9 cellular contexts compared by ENCODE assay signal in the genomic region with DNA sequence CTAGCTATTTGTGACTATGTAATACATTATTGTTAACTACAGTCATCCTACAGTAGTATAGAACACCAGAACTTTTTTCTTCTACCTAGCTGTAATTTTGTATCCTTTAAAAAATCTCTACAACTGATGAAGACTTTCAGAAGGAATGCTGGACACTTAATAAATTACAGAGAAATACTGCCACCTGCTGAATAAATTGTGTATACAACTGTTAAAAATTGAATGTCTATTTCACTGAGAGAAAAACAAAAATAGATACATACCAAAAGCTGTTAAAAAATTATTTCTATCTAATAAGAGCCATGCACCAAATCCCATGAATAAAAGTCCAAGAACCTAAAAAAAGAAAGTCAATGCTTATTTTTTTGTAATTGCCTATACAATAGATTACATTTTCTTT. TPM values are rescaled to one million over a fixed set of nuclear protein-coding genes. Genes with fewer than 3 reads are reported as not detected.
DNase-seq lines count a peak whose midpoint lies in the region; ATAC-seq and TF ChIP-seq lines count a peak whose summit lies in the region.
"Had no signal": no experiment of that assay in that cellular context is flagged by ENCODE, and none has a peak within 500 bp of the region (broad histone marks: within the 10 kb centered on the region; RNA-seq: fewer than 3 reads in every experiment).

No MANE protein-coding gene starts in this region.

- intact Hi-C loops in activated CD8-positive, alpha-beta T cell treated with anti-CD3 and anti-CD28 coated beads for 36 hours (cut with micrococcal nuclease) = loop anchor here (1.0 kb wide), 1 partner anchor 155 kb away; no protein-coding TSS in a partner anchor

- H3K27me3 ChIP-seq in liver (ENCODE audit: control insufficient read depth in 4 of 4, insufficient read depth in 4 of 4, low read length in 3 of 4) = peaks cover 0 to 9% (median 1%) of the 10 kb centered on the region in 4 donors

- H3K36me3 Mint-ChIP-seq in activated CD8-positive, alpha-beta T cell treated with anti-CD3 and anti-CD28 coated beads for 36 hours (ENCODE audit: low read depth) = no peaks in the 10 kb centered on the region
- no peaks in the 10 kb centered on the region for H3K36me3 Mint-ChIP-seq in activated CD8-positive, alpha-beta T cell treated with anti-CD3 and anti-CD28 coated beads, Interleukin-2, amount 10 ng/mL, durations not matched to agents 7 days and 5 days (ENCODE audit: low read depth)
- H3K36me3 Mint-ChIP-seq: naive thymus-derived CD4-positive, alpha-beta T cell had no signal

- no peaks in the 10 kb centered on the region for H3K9me3 Mint-ChIP-seq in activated CD8-positive, alpha-beta T cell treated with anti-CD3 and anti-CD28 coated beads for 36 hours
- H3K9me3 Mint-ChIP-seq in activated CD8-positive, alpha-beta T cell treated with anti-CD3 and anti-CD28 coated beads, Interleukin-2, amount 10 ng/mL, durations not matched to agents 7 days and 5 days (ENCODE audit: insufficient read depth) = no peaks in the 10 kb centered on the region

- H3K27ac Mint-ChIP-seq in activated CD8-positive, alpha-beta T cell treated with anti-CD3 and anti-CD28 coated beads for 36 hours = no peak overlapping the region
- H3K27ac Mint-ChIP-seq in activated CD8-positive, alpha-beta T cell treated with anti-CD3 and anti-CD28 coated beads, Interleukin-2, amount 10 ng/mL, durations not matched to agents 7 days and 5 days = no peak overlapping the region
- H3K27ac Mint-ChIP-seq: naive thymus-derived CD4-positive, alpha-beta T cell had no signal

- DNase-seq in activated CD8-positive, alpha-beta T cell treated with anti-CD3 and anti-CD28 coated beads for 36 hours = no peak
- DNase-seq in activated CD8-positive, alpha-beta T cell treated with anti-CD3 and anti-CD28 coated beads, Interleukin-2, amount 10 ng/mL, durations not matched to agents 7 days and 5 days = no peak
- DNase-seq in NCI-H146 treated with DMSO at 0.1 percent for 48 hours (lab: John Stamatoyannopoulos, UW; ENCODE audit: unreplicated experiment) (peak; percentile 36), amniotic epithelial cell (ENCODE audit: low read depth) (peak; percentile 32)
- DNase-seq in activated T-cell treated with anti-CD3 and anti-CD28 coated beads, Interleukin-2, amount 50 U/mL, for 1 hour = no peak

- no peaks in the 10 kb centered on the region for H3K4me1 Mint-ChIP-seq in activated CD8-positive, alpha-beta T cell treated with anti-CD3 and anti-CD28 coated beads for 36 hours (ENCODE audit: low read depth)
- H3K4me1 Mint-ChIP-seq in activated CD8-positive, alpha-beta T cell treated with anti-CD3 and anti-CD28 coated beads, Interleukin-2, amount 10 ng/mL, durations not matched to agents 7 days and 5 days (ENCODE audit: low read depth) = no peaks in the 10 kb centered on the region
- H3K4me1 Mint-ChIP-seq: naive thymus-derived CD4-positive, alpha-beta T cell had no signal

- H3K27ac ChIP-seq in liver (ENCODE audit: low read depth in 1 of 2, low read length in 2 of 2) = no peak overlapping the region

- H3K4me3 ChIP-seq in liver (ENCODE audit: low read depth in 1 of 3, low read length in 3 of 3) = no peak overlapping the region

- POLR2A ChIA-PET in activated CD8-positive, alpha-beta T cell treated with anti-CD3 and anti-CD28 coated beads for 36 hours (lab: Charles Lee) = no interaction called here
- POLR2A ChIA-PET in activated CD8-positive, alpha-beta T cell treated with anti-CD3 and anti-CD28 coated beads, Interleukin-2, amount 10 ng/mL, durations not matched to agents 7 days and 5 days (lab: Charles Lee) = no interaction called here

- H3K9ac ChIP-seq in liver (ENCODE audit: low read depth in 1 of 2, low read length in 2 of 2) = no peak overlapping the region

- H3K9me3 ChIP-seq in liver (ENCODE audit: control insufficient read depth in 4 of 4, low read length in 3 of 4) = no peaks in the 10 kb centered on the region

- no peak overlapping the region for H3K4me3 Mint-ChIP-seq in activated CD8-positive, alpha-beta T cell treated with anti-CD3 and anti-CD28 coated beads for 36 hours
- H3K4me3 Mint-ChIP-seq in activated CD8-positive, alpha-beta T cell treated with anti-CD3 and anti-CD28 coated beads, Interleukin-2, amount 10 ng/mL, durations not matched to agents 7 days and 5 days = no peak overlapping the region
- H3K4me3 Mint-ChIP-seq: naive thymus-derived CD4-positive, alpha-beta T cell had no signal

- no peaks in the 10 kb centered on the region for H3K36me3 ChIP-seq in liver (ENCODE audit: control insufficient read depth in 4 of 4, insufficient read depth in 3 of 4, low read depth in 1 of 4, low read length in 3 of 4)

- TF ChIP-seq RAD21 in liver (IDR thresholded peaks at IDR 0.05) = peak; percentile 67 to 75

- CTCF ChIA-PET in activated CD8-positive, alpha-beta T cell treated with anti-CD3 and anti-CD28 coated beads for 36 hours (lab: Charles Lee) = interaction anchor here (0.9 to 9.4 kb wide), 11 partner anchors 11 to 455 kb away, joined by 3 to 124 read pairs (median 3); no protein-coding TSS in a partner anchor
- CTCF ChIA-PET in activated CD8-positive, alpha-beta T cell treated with anti-CD3 and anti-CD28 coated beads, Interleukin-2, amount 10 ng/mL, durations not matched to agents 7 days and 5 days (lab: Charles Lee) = interaction anchor here (0.8 to 4.7 kb wide), 7 partner anchors 11 to 160 kb away, joined by 3 to 71 read pairs (median 3); no protein-coding TSS in a partner anchor

- peak; percentile 67 for TF ChIP-seq CTCF in activated CD8-positive, alpha-beta T cell treated with anti-CD3 and anti-CD28 coated beads for 36 hours (IDR thresholded peaks at IDR 0.05)
- peak; percentile 55 for TF ChIP-seq CTCF in liver (IDR thresholded peaks at IDR 0.05; ENCODE audit: low read depth, low read length, missing input control)

- no peak for ATAC-seq in activated CD8-positive, alpha-beta T cell treated with anti-CD3 and anti-CD28 coated beads for 36 hours
- no peak for ATAC-seq in activated CD8-positive, alpha-beta T cell treated with anti-CD3 and anti-CD28 coated beads, Interleukin-2, amount 10 ng/mL, durations not matched to agents 7 days and 5 days
- no peak for ATAC-seq in HG03457 (IDR thresholded peaks at IDR 0.05; ENCODE audit: unreplicated experiment)
- ATAC-seq in GM21360 (IDR thresholded peaks at IDR 0.05; ENCODE audit: unreplicated experiment) = no peak
- ATAC-seq: naive thymus-derived CD4-positive, alpha-beta T cell had no signal

- H3K4me1 ChIP-seq in liver (ENCODE audit: control insufficient read depth in 4 of 4, insufficient read depth in 4 of 4, low read length in 3 of 4) = no peaks in the 10 kb centered on the region

- H3K27me3 Mint-ChIP-seq in activated CD8-positive, alpha-beta T cell treated with anti-CD3 and anti-CD28 coated beads for 36 hours = peaks cover 9% of the 10 kb centered on the region
- no peaks in the 10 kb centered on the region for H3K27me3 Mint-ChIP-seq in activated CD8-positive, alpha-beta T cell treated with anti-CD3 and anti-CD28 coated beads, Interleukin-2, amount 10 ng/mL, durations not matched to agents 7 days and 5 days (ENCODE audit: low read depth)

TF ChIP-seq in liver, 16 proteins besides CTCF, POLR2A, EP300 and RAD21:
- TF ChIP-seq RXRA (IDR thresholded peaks at IDR 0.05) (no peak), HNF4G (IDR thresholded peaks at IDR 0.05) (no peak), FOXA1 (IDR thresholded peaks at IDR 0.05) (no peak), MAX (IDR thresholded peaks at IDR 0.05) (no peak), GABPA (IDR thresholded peaks at IDR 0.05 in 1 of 2, conservative IDR thresholded peaks at IDR 0.05 in 1 of 2) (no peak), EGR1 (IDR thresholded peaks at IDR 0.05; ENCODE audit: low read depth in 2 of 2) (no peak)
- TF ChIP-seq, protein P1, sequence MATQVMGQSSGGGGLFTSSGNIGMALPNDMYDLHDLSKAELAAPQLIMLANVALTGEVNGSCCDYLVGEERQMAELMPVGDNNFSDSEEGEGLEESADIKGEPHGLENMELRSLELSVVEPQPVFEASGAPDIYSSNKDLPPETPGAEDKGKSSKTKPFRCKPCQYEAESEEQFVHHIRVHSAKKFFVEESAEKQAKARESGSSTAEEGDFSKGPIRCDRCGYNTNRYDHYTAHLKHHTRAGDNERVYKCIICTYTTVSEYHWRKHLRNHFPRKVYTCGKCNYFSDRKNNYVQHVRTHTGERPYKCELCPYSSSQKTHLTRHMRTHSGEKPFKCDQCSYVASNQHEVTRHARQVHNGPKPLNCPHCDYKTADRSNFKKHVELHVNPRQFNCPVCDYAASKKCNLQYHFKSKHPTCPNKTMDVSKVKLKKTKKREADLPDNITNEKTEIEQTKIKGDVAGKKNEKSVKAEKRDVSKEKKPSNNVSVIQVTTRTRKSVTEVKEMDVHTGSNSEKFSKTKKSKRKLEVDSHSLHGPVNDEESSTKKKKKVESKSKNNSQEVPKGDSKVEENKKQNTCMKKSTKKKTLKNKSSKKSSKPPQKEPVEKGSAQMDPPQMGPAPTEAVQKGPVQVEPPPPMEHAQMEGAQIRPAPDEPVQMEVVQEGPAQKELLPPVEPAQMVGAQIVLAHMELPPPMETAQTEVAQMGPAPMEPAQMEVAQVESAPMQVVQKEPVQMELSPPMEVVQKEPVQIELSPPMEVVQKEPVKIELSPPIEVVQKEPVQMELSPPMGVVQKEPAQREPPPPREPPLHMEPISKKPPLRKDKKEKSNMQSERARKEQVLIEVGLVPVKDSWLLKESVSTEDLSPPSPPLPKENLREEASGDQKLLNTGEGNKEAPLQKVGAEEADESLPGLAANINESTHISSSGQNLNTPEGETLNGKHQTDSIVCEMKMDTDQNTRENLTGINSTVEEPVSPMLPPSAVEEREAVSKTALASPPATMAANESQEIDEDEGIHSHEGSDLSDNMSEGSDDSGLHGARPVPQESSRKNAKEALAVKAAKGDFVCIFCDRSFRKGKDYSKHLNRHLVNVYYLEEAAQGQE (IDR thresholded peaks at IDR 0.05) = no peak

RNA-seq across cellular contexts. Expression of gene TSPAN19, which starts 6.6 kb away (rescaled TPM):
- total RNA-seq in activated CD8-positive, alpha-beta T cell treated with anti-CD3 and anti-CD28 coated beads for 36 hours = not detected
- total RNA-seq in activated CD8-positive, alpha-beta T cell treated with anti-CD3 and anti-CD28 coated beads, Interleukin-2, amount 10 ng/mL, durations not matched to agents 7 days and 5 days = not detected
- not detected for total RNA-seq in liver
- not detected for polyA plus RNA-seq in liver
- total RNA-seq: naive thymus-derived CD4-positive, alpha-beta T cell had no signal
- polyA plus RNA-seq: naive thymus-derived CD4-positive, alpha-beta T cell had no signal

RNA-seq across cellular contexts. Expression of gene LRRIQ1, which starts 6.7 kb away (rescaled TPM):
- not detected for total RNA-seq in activated CD8-positive, alpha-beta T cell treated with anti-CD3 and anti-CD28 coated beads for 36 hours
- total RNA-seq in activated CD8-positive, alpha-beta T cell treated with anti-CD3 and anti-CD28 coated beads, Interleukin-2, amount 10 ng/mL, durations not matched to agents 7 days and 5 days = not detected
- total RNA-seq in liver = under 1 TPM; 0.05 to 0.08 TPM
- not detected for polyA plus RNA-seq in liver
- total RNA-seq: naive thymus-derived CD4-positive, alpha-beta T cell had no signal
- polyA plus RNA-seq: naive thymus-derived CD4-positive, alpha-beta T cell had no signal

Comparison
In these comparisons a context has a peak if more than half of its experiments do, and no peak if none do; other contexts are left out.
1. DNase-seq: peak in NCI-H146 treated with DMSO at 0.1 percent for 48 hours (single experiment) and amniotic epithelial cell (single experiment); none in activated CD8-positive, alpha-beta T cell treated with anti-CD3 and anti-CD28 coated beads for 36 hours (single experiment), activated CD8-positive, alpha-beta T cell treated with anti-CD3 and anti-CD28 coated beads, Interleukin-2, amount 10 ng/mL, durations not matched to agents 7 days and 5 days (single experiment) and activated T-cell treated with anti-CD3 and anti-CD28 coated beads, Interleukin-2, amount 50 U/mL, for 1 hour (single experiment).